ENCODE assay signal across 9 cellular contexts in genomic region chr20:32465092-32465900, GRCh38.
DNase-seq lines count a peak whose midpoint lies in the region; ATAC-seq, FAIRE-seq and TF ChIP-seq lines count a peak whose summit lies in the region.
"Had no signal": no experiment of that assay in that cellular context is flagged by ENCODE, and none has a peak within 500 bp of the region (broad histone marks: within the 10 kb centered on the region; RNA-seq: fewer than 3 reads in every experiment).

No MANE protein-coding gene starts in this region.

- H3K9ac ChIP-seq in kidney (ENCODE audit: low read length in 2 of 2), result peak overlapping the region in 1 of 2 donors; percentile 49
- H3K9ac ChIP-seq: SK-N-SH had no signal

- no peaks in the 10 kb centered on the region for H3K27me3 ChIP-seq in sigmoid colon

- H3K36me3 ChIP-seq in kidney (ENCODE audit: control insufficient read depth in 1 of 2, insufficient read depth in 2 of 2, low read length in 2 of 2), result peaks cover 0 to 2% of the 10 kb centered on the region in 2 donors
- H3K36me3 ChIP-seq in sigmoid colon, result no peaks in the 10 kb centered on the region

- no peak for TF ChIP-seq POLR2A in sigmoid colon (IDR thresholded peaks at IDR 0.05)

- ATAC-seq in HG03439 (IDR thresholded peaks at IDR 0.05; ENCODE audit: unreplicated experiment) (no peak), GM21529 (IDR thresholded peaks at IDR 0.05; ENCODE audit: unreplicated experiment) (no peak)

- TF ChIP-seq EP300 in sigmoid colon (IDR thresholded peaks at IDR 0.05), result peak in 1 of 4 donors; percentile 37

- WGBS in sigmoid colon, 2 donors, result 32 to 64% methylated on average over 24 of the region's 24 CpGs

- H3K9me3 ChIP-seq in kidney (ENCODE audit: control insufficient read depth in 1 of 2, low read length in 2 of 2), result no peaks in the 10 kb centered on the region
- no peaks in the 10 kb centered on the region for H3K9me3 ChIP-seq in sigmoid colon
- H3K9me3 ChIP-seq: SK-N-SH had no signal

- H3K4me3 ChIP-seq in kidney (ENCODE audit: low read length in 2 of 2) (no peak overlapping the region), sigmoid colon (no peak overlapping the region)

- DNase-seq in EL, result peak; percentile 92
- peak; percentile 96 for DNase-seq in kidney
- DNase-seq in sigmoid colon, result peak; percentile 92
- DNase-seq in NCI-H1694 (lab: John Stamatoyannopoulos, UW), result no peak
- DNase-seq in HuH-7 (ENCODE audit: low spot score), result no peak
- DNase-seq: SK-N-SH had no signal

- TF ChIP-seq CTCF in kidney (IDR thresholded peaks at IDR 0.05; ENCODE audit: borderline replicate concordance, extremely low read depth, insufficient read depth) (no peak), sigmoid colon (IDR thresholded peaks at IDR 0.05) (no peak)

- H3K4me1 ChIP-seq in kidney (ENCODE audit: control insufficient read depth in 1 of 2, insufficient read depth in 1 of 2, low read depth in 1 of 2, low read length in 2 of 2) (peaks cover 30 to 50% of the 10 kb centered on the region in 2 donors), sigmoid colon (peaks cover 0 to 89% (median 86%) of the 10 kb centered on the region in 4 donors)

- intact Hi-C loops in kidney (cut with DNase I), result no loop called here
- intact Hi-C loops in sigmoid colon (cut with DNase I), result loop anchor here (2.0 kb wide), 1 partner anchor 18 kb away; no protein-coding TSS in a partner anchor

- H3K27ac ChIP-seq in cingulate gyrus (ENCODE audit: low read depth, low read length), result peak overlapping the region; percentile 97
- H3K27ac ChIP-seq in kidney (ENCODE audit: low read depth in 2 of 2, low read length in 2 of 2), result peak overlapping the region; percentile 78 to 85
- H3K27ac ChIP-seq in sigmoid colon, result peak overlapping the region; percentile 81 to 97 (median 92)

- no peak for FAIRE-seq in kidney (lab: Jason Lieb, UNC)

Comparison
In these comparisons a context has a peak if more than half of its experiments do, and no peak if none do; other contexts are left out.
1. DNase-seq: peak in EL (single experiment), kidney (single experiment) and sigmoid colon (single experiment); none in NCI-H1694 (single experiment) and HuH-7 (single experiment).
2. Peak in every context shown above with its lines, with median percentiles within 50 percentile points of each other: H3K27ac ChIP-seq.